1 cellular context compared by ENCODE assay signal in genomic region chr19:49875801-49876421, GRCh38.
TF ChIP-seq lines count a peak whose summit lies in the region.

No MANE protein-coding gene starts in this region.

TF ChIP-seq in IMR-90, 13 proteins besides CTCF, POLR2A, EP300 and RAD21 (continued from another document):
- TF ChIP-seq, protein P1, sequence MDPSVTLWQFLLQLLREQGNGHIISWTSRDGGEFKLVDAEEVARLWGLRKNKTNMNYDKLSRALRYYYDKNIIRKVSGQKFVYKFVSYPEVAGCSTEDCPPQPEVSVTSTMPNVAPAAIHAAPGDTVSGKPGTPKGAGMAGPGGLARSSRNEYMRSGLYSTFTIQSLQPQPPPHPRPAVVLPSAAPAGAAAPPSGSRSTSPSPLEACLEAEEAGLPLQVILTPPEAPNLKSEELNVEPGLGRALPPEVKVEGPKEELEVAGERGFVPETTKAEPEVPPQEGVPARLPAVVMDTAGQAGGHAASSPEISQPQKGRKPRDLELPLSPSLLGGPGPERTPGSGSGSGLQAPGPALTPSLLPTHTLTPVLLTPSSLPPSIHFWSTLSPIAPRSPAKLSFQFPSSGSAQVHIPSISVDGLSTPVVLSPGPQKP (IDR thresholded peaks at IDR 0.05; ENCODE audit: borderline replicate concordance, low read depth, low read length), result no peak
- no peak for TF ChIP-seq BHLHE40 (IDR thresholded peaks at IDR 0.05; ENCODE audit: low read depth, low read length)
- TF ChIP-seq CEBPB (IDR thresholded peaks at IDR 0.05; ENCODE audit: low read depth, low read length), result no peak
- no peak for TF ChIP-seq CHD1 (IDR thresholded peaks at IDR 0.05; ENCODE audit: low read depth, low read length)
- no peak for TF ChIP-seq USF2 (IDR thresholded peaks at IDR 0.05; ENCODE audit: low read depth, low read length)
- no peak for TF ChIP-seq FOS (IDR thresholded peaks at IDR 0.05; ENCODE audit: low read depth, low read length)
- no peak for TF ChIP-seq MAFK (IDR thresholded peaks at IDR 0.05; ENCODE audit: low read depth, low read length)
- TF ChIP-seq NFE2L2 (IDR thresholded peaks at IDR 0.05; ENCODE audit: low read depth, low read length), result no peak
TF ChIP-seq in IMR-90: peak in this region for 0.
